Comparison of ENCODE assay signal across 32 cellular contexts in genomic region chr4:111821342-111821741, GRCh38.
"Had no signal": no experiment of that assay in that cellular context is flagged by ENCODE, and none has a peak within 500 bp of the region (broad histone marks: within the 10 kb centered on the region; RNA-seq: fewer than 3 reads in every experiment).

No MANE protein-coding gene starts in this region.

- DNase-seq: activated effector memory CD4-positive, alpha-beta T cell treated with anti-CD3 and anti-CD28 coated beads, Interleukin-2, amount 50 U/mL, for 16 hours; activated effector memory CD4-positive, alpha-beta T cell treated with Interleukin-2 at 50 U/mL for 16 hours; activated gamma-delta T cell; activated gamma-delta T cell treated with Interleukin-2 at 50 U/mL for 16 hours; activated naive CD4-positive, alpha-beta T cell; activated naive CD4-positive, alpha-beta T cell treated with anti-CD3 and anti-CD28 coated beads for 36 hours; activated naive CD4-positive, alpha-beta T cell treated with anti-CD3 and anti-CD28 coated beads, Interleukin-2, amount 10 ng/mL, durations not matched to agents 7 days and 5 days; activated naive CD4-positive, alpha-beta T cell treated with anti-CD3 and anti-CD28 coated beads, Interleukin-2, amount 50 U/mL, for 16 hours; activated naive CD4-positive, alpha-beta T cell treated with Interleukin-2 at 50 U/mL for 16 hours; activated naive CD8-positive, alpha-beta T cell treated with anti-CD3 and anti-CD28 coated beads for 36 hours; activated naive CD8-positive, alpha-beta T cell treated with anti-CD3 and anti-CD28 coated beads, Interleukin-2, amount 10 ng/mL, durations not matched to agents 7 days and 5 days; activated naive CD8-positive, alpha-beta T cell treated with anti-CD3 and anti-CD28 coated beads, Interleukin-2, amount 50 U/mL, for 24 hours; activated T-cell treated with anti-CD3 and anti-CD28 coated beads, Interleukin-2, amount 50 U/mL, for 1 hour; activated T-cell treated with anti-CD3 and anti-CD28 coated beads, Interleukin-2, amount 50 U/mL, for 24 hours; activated T-cell treated with anti-CD3 and anti-CD28 coated beads, Interleukin-2, amount 50 U/mL, for 4 hours; activated T-cell treated with anti-CD3 and anti-CD28 coated beads, Interleukin-2, amount 50 U/mL, for 48 hours; activated T-cell treated with anti-CD3 and anti-CD28 coated beads, Interleukin-2, amount 50 U/mL, for 72 hours; adrenal gland; amniotic stem cell; amygdala; anterior cingulate cortex; aorta; body of pancreas; brain microvascular endothelial cell; caudate nucleus; central memory CD4-positive, alpha-beta T cell; cerebellar nuclear complex had no signal

- H3K36me3 ChIP-seq: adrenal gland, ascending aorta, brain microvascular endothelial cell, breast epithelium, cardiac muscle cell had no signal

- H3K27ac ChIP-seq: adrenal gland, ascending aorta, body of pancreas, brain microvascular endothelial cell, breast epithelium, cardiac muscle cell had no signal

- H3K9me3 ChIP-seq: adrenal gland, ascending aorta, body of pancreas had no signal

- ATAC-seq: activated naive CD4-positive, alpha-beta T cell treated with anti-CD3 and anti-CD28 coated beads, Interleukin-2, amount 50 U/mL, for 72 hours; activated naive CD8-positive, alpha-beta T cell treated with anti-CD3 and anti-CD28 coated beads, Interleukin-2, amount 50 U/mL, for 24 hours; activated T-cell treated with anti-CD3 and anti-CD28 coated beads, Interleukin-2, amount 50 U/mL, for 4 hours; activated T-cell treated with anti-CD3 and anti-CD28 coated beads, Interleukin-2, amount 50 U/mL, for 72 hours; activated T-helper 17 cell treated with anti-CD3 and anti-CD28 coated beads, Interleukin-2, amount 50 U/mL, for 72 hours; body of pancreas had no signal

- H3K4me1 ChIP-seq: adrenal gland, ascending aorta, body of pancreas, breast epithelium had no signal

- H3K4me3 ChIP-seq: adrenal gland, ascending aorta, body of pancreas, breast epithelium, cardiac muscle cell had no signal

- H3K27me3 ChIP-seq: adrenal gland, ascending aorta, body of pancreas, brain microvascular endothelial cell, breast epithelium, cardiac muscle cell had no signal
